Comparison of ENCODE assay signal across 9 cellular contexts in the genomic region with DNA sequence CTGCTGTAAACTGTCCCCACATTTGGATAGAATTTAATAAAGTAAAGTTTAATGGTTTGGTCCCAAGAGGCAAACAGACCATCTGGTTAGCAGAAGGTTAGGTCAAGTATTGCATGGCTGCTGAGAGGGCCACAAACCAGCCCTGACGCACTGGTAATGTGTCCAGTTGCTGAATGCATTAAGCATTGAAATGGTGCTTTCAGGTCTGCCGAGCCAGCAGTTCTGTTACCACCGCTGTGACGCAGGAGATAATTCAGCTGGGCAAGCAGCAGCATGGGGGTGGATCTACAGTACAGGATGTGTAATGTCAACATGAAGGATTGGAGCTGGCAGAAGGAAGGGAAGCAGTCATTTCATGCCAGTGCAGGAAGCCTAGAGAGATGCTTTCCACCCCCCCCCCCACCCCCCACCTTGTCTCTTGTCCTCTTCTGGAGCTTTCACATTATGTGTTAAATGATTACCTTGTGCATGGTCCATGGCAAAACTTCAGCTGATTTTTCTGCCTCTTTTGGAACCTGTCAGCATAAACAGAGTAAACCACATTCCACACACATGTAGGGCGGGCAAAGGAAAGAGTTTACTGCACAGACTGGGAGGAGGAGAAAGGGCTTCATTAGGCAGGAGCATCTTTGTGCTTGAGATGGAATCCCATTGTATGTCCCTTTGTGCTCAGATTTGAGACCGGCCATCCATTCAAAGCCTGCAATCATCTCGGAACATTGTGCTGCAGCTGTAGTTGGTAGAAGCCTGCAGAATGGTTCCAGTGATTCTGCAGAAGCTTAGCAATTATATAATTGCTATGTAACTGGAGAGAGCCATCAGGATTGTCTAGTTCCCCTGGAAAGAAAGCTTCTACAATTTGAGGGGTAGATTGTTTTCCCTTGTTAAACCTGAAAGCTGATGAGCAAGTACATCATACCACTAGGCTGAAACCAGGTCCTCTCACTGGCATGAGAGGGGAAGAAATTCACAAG. TPM values are rescaled to one million over a fixed set of nuclear protein-coding genes. Genes with fewer than 3 reads are reported as not detected.
DNase-seq lines count a peak whose midpoint lies in the region; ATAC-seq and TF ChIP-seq lines count a peak whose summit lies in the region.
"Had no signal": no experiment of that assay in that cellular context is flagged by ENCODE, and none has a peak within 500 bp of the region (broad histone marks: within the 10 kb centered on the region; RNA-seq: fewer than 3 reads in every experiment).

No MANE protein-coding gene starts in this region.

- H3K27ac Mint-ChIP-seq in activated naive CD4-positive, alpha-beta T cell treated with anti-CD3 and anti-CD28 coated beads, Interleukin-2, amount 50 U/mL, for 72 hours = no peak overlapping the region

- no peak for ATAC-seq in activated naive CD4-positive, alpha-beta T cell treated with anti-CD3 and anti-CD28 coated beads, Interleukin-2, amount 50 U/mL, for 72 hours

- H3K36me3 Mint-ChIP-seq in activated naive CD4-positive, alpha-beta T cell treated with anti-CD3 and anti-CD28 coated beads, Interleukin-2, amount 50 U/mL, for 72 hours = no peaks in the 10 kb centered on the region

- H3K9me3 Mint-ChIP-seq in activated naive CD4-positive, alpha-beta T cell treated with anti-CD3 and anti-CD28 coated beads, Interleukin-2, amount 50 U/mL, for 72 hours = peaks cover 4 to 5% of the 10 kb centered on the region in 2 donors

- peak; percentile 84 for DNase-seq in LNCaP clone FGC (ENCODE audit: low read depth)
- peak; percentile 78 for DNase-seq in astrocyte of the hippocampus (ENCODE audit: low read depth, low spot score)
- DNase-seq in smooth muscle cell of the brain vasculature (ENCODE audit: low read depth, low spot score) = peak; percentile 81
- DNase-seq in activated naive CD4-positive, alpha-beta T cell treated with anti-CD3 and anti-CD28 coated beads, Interleukin-2, amount 50 U/mL, for 72 hours (ENCODE audit: low spot score in 2 of 2) = no peak
- no peak for DNase-seq in amniotic stem cell (lab: John Stamatoyannopoulos, UW)
- no peak for DNase-seq in CD1c-positive myeloid dendritic cell (ENCODE audit: extremely low spot score)
- DNase-seq in activated effector memory CD4-positive, alpha-beta T cell treated with Interleukin-2 at 50 U/mL for 16 hours = no peak

- no peaks in the 10 kb centered on the region for H3K9me3 ChIP-seq in iPS-18c (ENCODE audit: control insufficient read depth, insufficient read depth, low read length)
- H3K9me3 ChIP-seq: neutrophil had no signal

- TF ChIP-seq CTCF in LNCaP clone FGC (IDR thresholded peaks at IDR 0.05; ENCODE audit: control insufficient read depth, extremely low read depth, insufficient read depth) = no peak

- H3K4me3 ChIP-seq in LNCaP clone FGC (ENCODE audit: low read depth, low read length) = no peak overlapping the region
- H3K4me3 ChIP-seq in iPS-18c (ENCODE audit: insufficient read depth, low read depth, low read length) = peak overlapping the region; percentile 21; the same call in 1 of the 2 replicates

RNA-seq across cellular contexts. Expression of a gene that starts 16.3 kb away (rescaled TPM):
- total RNA-seq in activated naive CD4-positive, alpha-beta T cell treated with anti-CD3 and anti-CD28 coated beads, Interleukin-2, amount 50 U/mL, for 72 hours = under 1 TPM; 0.20 to 0.41 TPM

Comparison
In these comparisons a context has a peak if more than half of its experiments do, and no peak if none do; other contexts are left out.
1. DNase-seq: peak in LNCaP clone FGC (single experiment), astrocyte of the hippocampus (single experiment) and smooth muscle cell of the brain vasculature (single experiment); none in activated naive CD4-positive, alpha-beta T cell treated with anti-CD3 and anti-CD28 coated beads, Interleukin-2, amount 50 U/mL, for 72 hours (0 of 2), amniotic stem cell (single experiment), CD1c-positive myeloid dendritic cell (single experiment) and activated effector memory CD4-positive, alpha-beta T cell treated with Interleukin-2 at 50 U/mL for 16 hours (single experiment).